ENCODE assay signal across 8 cellular contexts in the genomic region with DNA sequence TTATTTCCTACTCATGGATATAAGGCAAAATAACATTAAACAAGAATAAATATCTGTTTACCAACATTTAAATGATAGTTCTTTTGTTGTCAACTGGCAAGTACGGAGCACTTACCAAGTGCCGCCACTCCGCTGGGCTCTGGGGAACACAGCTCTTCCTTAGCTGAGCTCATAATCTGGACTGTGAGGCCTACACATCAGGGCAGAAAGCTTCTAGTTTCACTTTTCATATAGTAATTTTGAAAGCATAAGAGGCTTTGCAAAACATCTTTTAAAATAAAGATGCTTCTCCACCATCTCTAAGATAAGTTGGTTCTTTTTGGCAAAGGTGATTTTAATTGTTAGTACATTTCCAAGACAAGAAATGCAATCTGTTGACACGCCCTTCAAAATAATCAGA.
A peak's percentile ranks its signal among the peaks of the same experiment; 100 is the strongest.
DNase-seq lines count a peak whose midpoint lies in the region; ATAC-seq and TF ChIP-seq lines count a peak whose summit lies in the region.

No MANE protein-coding gene starts in this region.

- H3K9me3 ChIP-seq in mesenchymal stem cell (ENCODE audit: control insufficient read depth, low read length) (no peaks in the 10 kb centered on the region), suprapubic skin (no peaks in the 10 kb centered on the region)

- H2AFZ ChIP-seq in mesenchymal stem cell (ENCODE audit: low read depth, low read length) = no peak overlapping the region

- no peak overlapping the region for H3K23ac ChIP-seq in mesenchymal stem cell (ENCODE audit: low read length in 2 of 2)

- H3K14ac ChIP-seq in mesenchymal stem cell (ENCODE audit: low read length in 2 of 2) = no peak overlapping the region

- H2BK15ac ChIP-seq in mesenchymal stem cell (ENCODE audit: low read depth, poor library complexity, severe bottlenecking) = no peak overlapping the region

- H3K18ac ChIP-seq in mesenchymal stem cell (ENCODE audit: low read depth in 1 of 2, low read length in 2 of 2) = no peak overlapping the region

- no peak overlapping the region for H3K4me2 ChIP-seq in mesenchymal stem cell (ENCODE audit: low read length, poor library complexity, severe bottlenecking)

- no peak overlapping the region for H4K91ac ChIP-seq in mesenchymal stem cell (ENCODE audit: low read length)

- WGBS in mesenchymal stem cell = 33% methylated on average over 4 of the region's 4 CpGs
- WGBS in suprapubic skin = 25% methylated on average over 4 of the region's 4 CpGs

- H3K9ac ChIP-seq in mesenchymal stem cell (ENCODE audit: low read length) = peak overlapping the region; percentile 90

- H2BK120ac ChIP-seq in mesenchymal stem cell (ENCODE audit: low read depth, low read length) = no peak overlapping the region

- no peak overlapping the region for H4K8ac ChIP-seq in mesenchymal stem cell (ENCODE audit: low read length)

- no peaks in the 10 kb centered on the region for H3K27me3 ChIP-seq in mesenchymal stem cell (ENCODE audit: control insufficient read depth in 1 of 2, insufficient read depth in 1 of 2, low read length in 2 of 2)
- H3K27me3 ChIP-seq in suprapubic skin = no peaks in the 10 kb centered on the region

- H3K4me3 ChIP-seq in mesenchymal stem cell (ENCODE audit: insufficient read depth in 1 of 2, low read depth in 1 of 2, low read length in 2 of 2) (peak overlapping the region in 1 of 2 experiments; percentile 59), suprapubic skin (peak overlapping the region; percentile 21)

- no peak overlapping the region for H2BK5ac ChIP-seq in mesenchymal stem cell (ENCODE audit: low read depth, low read length, poor library complexity, severe bottlenecking)

- H3K36me3 ChIP-seq in mesenchymal stem cell (ENCODE audit: control insufficient read depth in 1 of 2, insufficient read depth in 2 of 2, low read depth in 1 of 2, low read length in 2 of 2) = no peaks in the 10 kb centered on the region
- H3K36me3 ChIP-seq in suprapubic skin = no peaks in the 10 kb centered on the region

- H2AK5ac ChIP-seq in mesenchymal stem cell (ENCODE audit: low read length, severe bottlenecking) = peak overlapping the region; percentile 69

- no peak for TF ChIP-seq POLR2A in suprapubic skin (IDR thresholded peaks at IDR 0.05)

- no peak for TF ChIP-seq EP300 in suprapubic skin (IDR thresholded peaks at IDR 0.05)

- H3K4ac ChIP-seq in mesenchymal stem cell (ENCODE audit: low read depth in 1 of 2, low read length in 2 of 2) = no peak overlapping the region

- H3K27ac ChIP-seq in caudate nucleus (ENCODE audit: low read depth, low read length) (peak overlapping the region; percentile 42), mesenchymal stem cell (ENCODE audit: low read length, poor library complexity, severe bottlenecking) (peak overlapping the region; percentile 37), suprapubic skin (peak overlapping the region; percentile 82)

- H3K79me1 ChIP-seq in mesenchymal stem cell (replicated peaks; ENCODE audit: low read length, poor library complexity, severe bottlenecking) = no peaks in the 10 kb centered on the region

- H3K4me1 ChIP-seq in mesenchymal stem cell (ENCODE audit: control insufficient read depth, insufficient read depth, low read depth, low read length) (no peaks in the 10 kb centered on the region), suprapubic skin (peaks cover 32% of the 10 kb centered on the region)

- DNase-seq in T follicular helper cell (ENCODE audit: low read depth) (peak; percentile 15), caudate nucleus (lab: John Stamatoyannopoulos, UW) (peak in 11 of 61 donors; percentile 0 to 33 (median 3)), mesenchymal stem cell (peak; percentile 86), suprapubic skin (ENCODE audit: low spot score in 2 of 2) (no peak), HuH-7 (ENCODE audit: low spot score) (no peak), NCI-H526 (lab: John Stamatoyannopoulos, UW) (no peak)

- peak overlapping the region in 1 of 2 experiments; percentile 88 for H2BK12ac ChIP-seq in mesenchymal stem cell (ENCODE audit: low read length in 2 of 2)

- ATAC-seq in GM18517 (IDR thresholded peaks at IDR 0.05; ENCODE audit: unreplicated experiment) (peak; percentile 50), HG02678 (IDR thresholded peaks at IDR 0.05; ENCODE audit: unreplicated experiment) (peak; percentile 65)

- no peak for TF ChIP-seq CTCF in suprapubic skin (IDR thresholded peaks at IDR 0.05)

Comparison
In these comparisons a context has a peak if more than half of its experiments do, and no peak if none do; other contexts are left out.
1. DNase-seq: peak in T follicular helper cell (single experiment) and mesenchymal stem cell (single experiment); none in suprapubic skin (0 of 2), HuH-7 (single experiment) and NCI-H526 (0 of 2).
2. Peak in every context shown above with its lines, with median percentiles within 50 percentile points of each other: H3K27ac ChIP-seq.